ENCODE assay signal across 19 cellular contexts in genomic region chr9:128499920-128500319, GRCh38. TPM values are rescaled to one million over a fixed set of nuclear protein-coding genes. Genes with fewer than 3 reads are reported as not detected.
DNase-seq lines count a peak whose midpoint lies in the region; TF ChIP-seq lines count a peak whose summit lies in the region.
"Had no signal": no experiment of that assay in that cellular context is flagged by ENCODE, and none has a peak within 500 bp of the region (broad histone marks: within the 10 kb centered on the region; RNA-seq: fewer than 3 reads in every experiment).

No MANE protein-coding gene starts in this region.

- H3K9me3 ChIP-seq in breast epithelium (no peaks in the 10 kb centered on the region), neural progenitor cell (ENCODE audit: low read depth) (no peaks in the 10 kb centered on the region)
- no peaks in the 10 kb centered on the region for H3K9me3 ChIP-seq in CD4-positive, alpha-beta memory T cell (ENCODE audit: control insufficient read depth in 1 of 2, low read length in 2 of 2)
- H3K9me3 ChIP-seq: MG63 had no signal

- H3K4me1 ChIP-seq in breast epithelium (no peaks in the 10 kb centered on the region), neural progenitor cell (peaks cover 4% of the 10 kb centered on the region)
- peaks cover 4% of the 10 kb centered on the region for H3K4me1 ChIP-seq in CD4-positive, alpha-beta memory T cell (ENCODE audit: insufficient read depth, low read length)

- H3K27me3 ChIP-seq in breast epithelium = no peaks in the 10 kb centered on the region
- no peaks in the 10 kb centered on the region for H3K27me3 ChIP-seq in neural progenitor cell
- H3K27me3 ChIP-seq in dorsolateral prefrontal cortex = no peaks in the 10 kb centered on the region
- no peaks in the 10 kb centered on the region for H3K27me3 ChIP-seq in CD4-positive, alpha-beta memory T cell (ENCODE audit: insufficient read depth, low read length)
- H3K27me3 ChIP-seq: MG63 had no signal

- H3K4me3 Mint-ChIP-seq in MCF 10A (ENCODE audit: unreplicated experiment) (no peak overlapping the region), chondrocyte (ENCODE audit: unreplicated experiment) (no peak overlapping the region), neural progenitor cell (no peak overlapping the region), HFFc6 (no peak overlapping the region)
- no peak overlapping the region for H3K4me3 Mint-ChIP-seq in CD4-positive, alpha-beta memory T cell
- H3K4me3 Mint-ChIP-seq: CD8-positive, alpha-beta T cell; H9 had no signal

- peaks cover 3% of the 10 kb centered on the region for H3K79me2 ChIP-seq in neural progenitor cell (ENCODE audit: low read depth)

- H4K20me1 ChIP-seq in neural progenitor cell (ENCODE audit: low read depth) = no peaks in the 10 kb centered on the region

- H3K27ac ChIP-seq in breast epithelium (no peak overlapping the region), neural progenitor cell (no peak overlapping the region), dorsolateral prefrontal cortex (peak overlapping the region in 1 of 59 donors; percentile 18)
- H3K27ac ChIP-seq in CD4-positive, alpha-beta memory T cell (ENCODE audit: low read depth, low read length) = no peak overlapping the region

- H3K9me3 Mint-ChIP-seq in MCF 10A (ENCODE audit: unreplicated experiment) = no peaks in the 10 kb centered on the region
- H3K9me3 Mint-ChIP-seq in chondrocyte (ENCODE audit: low read depth) = no peaks in the 10 kb centered on the region
- H3K9me3 Mint-ChIP-seq in neural progenitor cell = no peaks in the 10 kb centered on the region
- no peaks in the 10 kb centered on the region for H3K9me3 Mint-ChIP-seq in CD4-positive, alpha-beta memory T cell
- no peaks in the 10 kb centered on the region for H3K9me3 Mint-ChIP-seq in HFFc6
- H3K9me3 Mint-ChIP-seq: CD8-positive, alpha-beta T cell; H9 had no signal

- BruUV-seq in MCF 10A (replicated peaks; lab: Mats Ljungman, UMichigan) = no TSS peak

- H3K27ac Mint-ChIP-seq in MCF 10A (ENCODE audit: low read depth, unreplicated experiment) (peak overlapping the region; percentile 20), chondrocyte (ENCODE audit: unreplicated experiment) (peak overlapping the region; percentile 80), neural progenitor cell (peak overlapping the region; percentile 59), HFFc6 (no peak overlapping the region)
- peak overlapping the region in 3 of 7 donors; percentile 2 to 56 (median 29) for H3K27ac Mint-ChIP-seq in CD4-positive, alpha-beta memory T cell
- H3K27ac Mint-ChIP-seq: CD8-positive, alpha-beta T cell had no signal

- H3K4me3 ChIP-seq in breast epithelium (no peak overlapping the region), neural progenitor cell (no peak overlapping the region), dorsolateral prefrontal cortex (no peak overlapping the region)
- H3K4me3 ChIP-seq in CD4-positive, alpha-beta memory T cell (ENCODE audit: low read length in 2 of 2) = no peak overlapping the region
- H3K4me3 ChIP-seq: GM12878, MG63 had no signal

- POLR2A ChIA-PET in MCF 10A (lab: Yijun Ruan, JAX) = interaction anchor here (0.7 to 0.8 kb wide), 2 partner anchors 61 to 185 kb away, joined by 3 read pairs; no protein-coding TSS in a partner anchor
- POLR2A ChIA-PET in CD4-positive, alpha-beta memory T cell (lab: Charles Lee; ENCODE audit: partially characterized antibody) = no interaction called here

- no peak for DNase-seq in MCF 10A (ENCODE audit: unreplicated experiment)
- DNase-seq in breast epithelium (ENCODE audit: low spot score in 2 of 2) = no peak
- peak; percentile 72 for DNase-seq in chondrocyte (ENCODE audit: low spot score)
- DNase-seq in neural progenitor cell (ENCODE audit: low spot score) = no peak
- no peak for DNase-seq in dorsolateral prefrontal cortex
- DNase-seq in CD4-positive, alpha-beta memory T cell = no peak
- DNase-seq in HFFc6 = no peak
- DNase-seq: CD8-positive, alpha-beta T cell; DND-41; H9; Kasumi-1; MG63; NCI-H1417; NCI-H1694 treated with DMSO at 0.1 percent for 48 hours; NCI-H2107; NCI-H510A treated with DMSO at 0.1 percent for 48 hours; NCI-H748 treated with DMSO at 0.1 percent for 48 hours; SIG-M5 had no signal

- H3K27me3 Mint-ChIP-seq in MCF 10A (ENCODE audit: insufficient read depth, unreplicated experiment) (no peaks in the 10 kb centered on the region), chondrocyte (ENCODE audit: low read depth) (no peaks in the 10 kb centered on the region), neural progenitor cell (ENCODE audit: insufficient read depth, low read depth) (peaks cover 2% of the 10 kb centered on the region), HFFc6 (ENCODE audit: insufficient read depth) (peaks cover 2% of the 10 kb centered on the region)
- H3K27me3 Mint-ChIP-seq in CD4-positive, alpha-beta memory T cell = no peaks in the 10 kb centered on the region

- H3K4me2 ChIP-seq in neural progenitor cell = no peak overlapping the region

- no peak for TF ChIP-seq CTCF in MCF 10A (IDR thresholded peaks at IDR 0.05; ENCODE audit: unreplicated experiment)
- no peak for TF ChIP-seq CTCF in breast epithelium (IDR thresholded peaks at IDR 0.05)
- no peak for TF ChIP-seq CTCF in chondrocyte (IDR thresholded peaks at IDR 0.05)
- TF ChIP-seq CTCF in neural progenitor cell (IDR thresholded peaks at IDR 0.05) = no peak
- TF ChIP-seq CTCF in dorsolateral prefrontal cortex (IDR thresholded peaks at IDR 0.05 in 54 of 56, conservative IDR thresholded peaks at IDR 0.05 in 2 of 56; ENCODE audit: low read depth in 1 of 56, partially characterized antibody in 56 of 56) = no peak
- TF ChIP-seq CTCF in HFFc6 (IDR thresholded peaks at IDR 0.05) = no peak

- no peak overlapping the region for H3K9ac ChIP-seq in neural progenitor cell

- CTCF ChIA-PET in MCF 10A (lab: Yijun Ruan, JAX) = no interaction called here
- CTCF ChIA-PET in CD4-positive, alpha-beta memory T cell (lab: Charles Lee; ENCODE audit: partially characterized antibody) = no interaction called here

- intact Hi-C loops in MCF 10A (cut with micrococcal nuclease) (no loop called here), breast epithelium (cut with DNase I; ENCODE audit: low total_unique reads) (no loop called here), dorsolateral prefrontal cortex (cut with DNase I) (loop anchor here (5.0 to 10.0 kb wide), 2 partner anchors 45 to 52 kb away; partner anchors contain the start of genes ODF2 (in 1 of the 2) and SPTAN1 (in 1 of the 2))
- intact Hi-C loops in CD4-positive, alpha-beta memory T cell (cut with micrococcal nuclease) = loop anchor here (10.0 kb wide), 1 partner anchor 135 kb away; no protein-coding TSS in a partner anchor

- H3K36me3 Mint-ChIP-seq in MCF 10A (ENCODE audit: insufficient read depth, unreplicated experiment) = peaks cover 39% of the 10 kb centered on the region
- H3K36me3 Mint-ChIP-seq in chondrocyte (ENCODE audit: low read depth) = peaks cover 22% of the 10 kb centered on the region
- H3K36me3 Mint-ChIP-seq in neural progenitor cell = peaks cover 13% of the 10 kb centered on the region
- peaks cover 20 to 52% of the 10 kb centered on the region in 2 donors for H3K36me3 Mint-ChIP-seq in CD4-positive, alpha-beta memory T cell
- H3K36me3 Mint-ChIP-seq in HFFc6 (ENCODE audit: low read depth) = peaks cover 18% of the 10 kb centered on the region

- H2AFZ ChIP-seq in neural progenitor cell (replicated peaks) = no peak overlapping the region

- H3K4me1 Mint-ChIP-seq in MCF 10A (ENCODE audit: insufficient read depth, unreplicated experiment) (no peaks in the 10 kb centered on the region), chondrocyte (ENCODE audit: low read depth) (peaks cover 31% of the 10 kb centered on the region), neural progenitor cell (peaks cover 4% of the 10 kb centered on the region), HFFc6 (ENCODE audit: low read depth) (peaks cover 12% of the 10 kb centered on the region)
- peaks cover 0 to 16% (median 4%) of the 10 kb centered on the region in 4 donors for H3K4me1 Mint-ChIP-seq in CD4-positive, alpha-beta memory T cell

- H3K36me3 ChIP-seq in breast epithelium (no peaks in the 10 kb centered on the region), neural progenitor cell (no peaks in the 10 kb centered on the region)
- peaks cover 33% of the 10 kb centered on the region for H3K36me3 ChIP-seq in CD4-positive, alpha-beta memory T cell (ENCODE audit: insufficient read depth, low read length)

- peaks cover 4% of the 10 kb centered on the region for H3F3A ChIP-seq in neural progenitor cell (ENCODE audit: low read depth)

- no peak for TF ChIP-seq POLR2A in breast epithelium (IDR thresholded peaks at IDR 0.05)

RNA-seq across cellular contexts. Expression of gene GLE1, which starts 4.6 kb away (rescaled TPM):
- total RNA-seq in MCF 10A (2022) (34.1 TPM in 2 replicates), breast epithelium (10 to 100 TPM; 22.9 to 31.9 (median 26.7) TPM), chondrocyte (12.3 to 18.1 TPM (median 12.8 TPM) in 3 replicates), neural progenitor cell (ENCODE audit: low replicate concordance) (22.7 and 26.3 TPM in 2 replicates), dorsolateral prefrontal cortex (10 to 100 TPM; 11.7 to 22.4 (median 16.7) TPM)
- total RNA-seq in CD4-positive, alpha-beta memory T cell = 10 to 100 TPM; 31.1 to 32.2 TPM
- polyA plus RNA-seq in CD4-positive, alpha-beta memory T cell = 10 to 100 TPM; 22.4 to 31.4 TPM
- total RNA-seq in HFFc6 (2021; fragmentation: NEBNext Ultra II Directional; extraction: Animal tissue kit (Norgen Biotek cat#: 25700)) = 10 to 100 TPM; 22.2 to 26.7 (median 24.7) TPM

RNA-seq across cellular contexts. Expression of gene ODF2, which starts 44.1 kb away (rescaled TPM):
- total RNA-seq in MCF 10A (2022) = 34.4 and 37.3 TPM in 2 replicates
- 10 to 100 TPM; 23.1 to 27.9 (median 25.1) TPM for total RNA-seq in breast epithelium
- total RNA-seq in chondrocyte = 25.6 to 34.1 TPM (median 28.7 TPM) in 3 replicates
- 40.6 and 49.4 TPM in 2 replicates for total RNA-seq in neural progenitor cell (ENCODE audit: low replicate concordance)
- 10 to 100 TPM; 20.1 to 43.4 (median 28.1) TPM for total RNA-seq in dorsolateral prefrontal cortex
- 10 to 100 TPM; 32.3 to 33.6 TPM for total RNA-seq in CD4-positive, alpha-beta memory T cell
- polyA plus RNA-seq in CD4-positive, alpha-beta memory T cell = 10 to 100 TPM in 1 of 2 donors, 1 to 10 TPM in 1; 10.0 to 24.6 TPM
- 10 to 100 TPM; 29.5 to 40.8 (median 36.9) TPM for total RNA-seq in HFFc6 (2021; fragmentation: NEBNext Ultra II Directional; extraction: Animal tissue kit (Norgen Biotek cat#: 25700))

RNA-seq across cellular contexts. Expression of gene SPTAN1, which starts 52.5 kb away (rescaled TPM):
- 254 and 280 TPM in 2 replicates for total RNA-seq in MCF 10A (2022)
- total RNA-seq in breast epithelium = 100 to 1,000 TPM; 217 to 264 (median 254) TPM
- total RNA-seq in chondrocyte = 376 to 419 TPM (median 378 TPM) in 3 replicates
- total RNA-seq in neural progenitor cell (ENCODE audit: low replicate concordance) = 112 and 141 TPM in 2 replicates
- 1,000 to 10,000 TPM in 93 of 120 experiments, 100 to 1,000 TPM in 27; 588 to 1,376 (median 1,110) TPM for total RNA-seq in dorsolateral prefrontal cortex
- 100 to 1,000 TPM; 593 to 595 TPM for total RNA-seq in CD4-positive, alpha-beta memory T cell
- polyA plus RNA-seq in CD4-positive, alpha-beta memory T cell = 100 to 1,000 TPM in 1 of 2 donors, 10 to 100 TPM in 1; 14.0 to 194 TPM
- total RNA-seq in HFFc6 (2021; fragmentation: NEBNext Ultra II Directional; extraction: Animal tissue kit (Norgen Biotek cat#: 25700)) = 100 to 1,000 TPM; 316 to 368 (median 327) TPM

Comparison
In these comparisons a context has a peak if more than half of its experiments do, and no peak if none do; other contexts are left out.
1. intact Hi-C loops: an anchor here in dorsolateral prefrontal cortex (5.0 to 10.0 kb wide) and CD4-positive, alpha-beta memory T cell (10.0 kb wide); none called in MCF 10A and breast epithelium.